1 cellular context compared by ENCODE assay signal in genomic region chr7:1562126-1562525, GRCh38.
TF ChIP-seq lines count a peak whose summit lies in the region.

No MANE protein-coding gene starts in this region.

TF ChIP-seq in HepG2, 621 proteins besides CTCF, POLR2A, EP300 and RAD21 (continued from another document):
- TF ChIP-seq, protein P1, sequence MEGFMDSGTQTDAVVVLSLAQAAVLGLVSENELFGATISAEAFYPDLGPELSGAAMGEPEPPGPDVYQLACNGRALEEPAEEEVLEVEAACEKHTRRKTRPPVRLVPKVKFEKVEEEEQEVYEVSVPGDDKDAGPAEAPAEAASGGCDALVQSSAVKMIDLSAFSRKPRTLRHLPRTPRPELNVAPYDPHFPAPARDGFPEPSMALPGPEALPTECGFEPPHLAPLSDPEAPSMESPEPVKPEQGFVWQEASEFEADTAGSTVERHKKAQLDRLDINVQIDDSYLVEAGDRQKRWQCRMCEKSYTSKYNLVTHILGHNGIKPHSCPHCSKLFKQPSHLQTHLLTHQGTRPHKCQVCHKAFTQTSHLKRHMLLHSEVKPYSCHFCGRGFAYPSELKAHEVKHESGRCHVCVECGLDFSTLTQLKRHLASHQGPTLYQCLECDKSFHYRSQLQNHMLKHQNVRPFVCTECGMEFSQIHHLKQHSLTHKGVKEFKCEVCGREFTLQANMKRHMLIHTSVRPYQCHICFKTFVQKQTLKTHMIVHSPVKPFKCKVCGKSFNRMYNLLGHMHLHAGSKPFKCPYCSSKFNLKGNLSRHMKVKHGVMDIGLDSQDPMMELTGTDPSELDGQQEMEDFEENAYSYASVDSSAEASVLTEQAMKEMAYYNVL (CRISPR knock-in tag; IDR thresholded peaks at IDR 0.05; ENCODE audit: borderline replicate concordance): no peak
- TF ChIP-seq TCF7 (IDR thresholded peaks at IDR 0.05; ENCODE audit: low read depth) (no peak), ETV6 (CRISPR knock-in tag; conservative IDR thresholded peaks at IDR 0.05) (no peak), TBL1XR1 (IDR thresholded peaks at IDR 0.05; ENCODE audit: borderline replicate concordance, low read length, partially characterized antibody) (no peak), BRCA1 (CRISPR knock-in tag; IDR thresholded peaks at IDR 0.05) (no peak), MTERF4 (CRISPR knock-in tag; IDR thresholded peaks at IDR 0.05) (no peak), ZNF350 (CRISPR knock-in tag; IDR thresholded peaks at IDR 0.05; ENCODE audit: borderline replicate concordance, low read depth) (no peak), MXD1 (CRISPR knock-in tag; IDR thresholded peaks at IDR 0.05) (no peak), BHLHE40 (IDR thresholded peaks at IDR 0.05; ENCODE audit: low read length) (peak; percentile 58), ZNF577 (CRISPR knock-in tag; IDR thresholded peaks at IDR 0.05; ENCODE audit: borderline replicate concordance, low read depth) (no peak), GABPB1 (CRISPR knock-in tag; IDR thresholded peaks at IDR 0.05) (peak; percentile 38; the same call in 1 of the 2 replicates), MAZ (IDR thresholded peaks at IDR 0.05; ENCODE audit: borderline replicate concordance, low read depth, low read length) (no peak), MAZ (CRISPR knock-in tag; IDR thresholded peaks at IDR 0.05; ENCODE audit: low read depth) (no peak), TAF15 (IDR thresholded peaks at IDR 0.05; ENCODE audit: low read depth, low read length, poor library complexity, severe bottlenecking) (no peak)
- TF ChIP-seq, protein P2, sequence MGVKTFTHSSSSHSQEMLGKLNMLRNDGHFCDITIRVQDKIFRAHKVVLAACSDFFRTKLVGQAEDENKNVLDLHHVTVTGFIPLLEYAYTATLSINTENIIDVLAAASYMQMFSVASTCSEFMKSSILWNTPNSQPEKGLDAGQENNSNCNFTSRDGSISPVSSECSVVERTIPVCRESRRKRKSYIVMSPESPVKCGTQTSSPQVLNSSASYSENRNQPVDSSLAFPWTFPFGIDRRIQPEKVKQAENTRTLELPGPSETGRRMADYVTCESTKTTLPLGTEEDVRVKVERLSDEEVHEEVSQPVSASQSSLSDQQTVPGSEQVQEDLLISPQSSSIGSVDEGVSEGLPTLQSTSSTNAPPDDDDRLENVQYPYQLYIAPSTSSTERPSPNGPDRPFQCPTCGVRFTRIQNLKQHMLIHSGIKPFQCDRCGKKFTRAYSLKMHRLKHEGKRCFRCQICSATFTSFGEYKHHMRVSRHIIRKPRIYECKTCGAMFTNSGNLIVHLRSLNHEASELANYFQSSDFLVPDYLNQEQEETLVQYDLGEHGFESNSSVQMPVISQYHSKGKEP (CRISPR knock-in tag; IDR thresholded peaks at IDR 0.05): no peak
